Comparison of ENCODE assay signal across 20 cellular contexts in genomic region chr2:105732096-105732495, GRCh38. TPM values are rescaled to one million over a fixed set of nuclear protein-coding genes. Genes with fewer than 3 reads are reported as not detected.
A peak's percentile ranks its signal among the peaks of the same experiment; 100 is the strongest.
DNase-seq lines count a peak whose midpoint lies in the region; ATAC-seq and TF ChIP-seq lines count a peak whose summit lies in the region.
"Had no signal": no experiment of that assay in that cellular context is flagged by ENCODE, and none has a peak within 500 bp of the region (broad histone marks: within the 10 kb centered on the region; RNA-seq: fewer than 3 reads in every experiment).

No MANE protein-coding gene starts in this region.

- H2BK5ac ChIP-seq in IMR-90 (ENCODE audit: low read depth, low read length, poor library complexity, severe bottlenecking): no peak overlapping the region

- H3K4me1 ChIP-seq in A673 (ENCODE audit: insufficient read depth, low read length, poor library complexity, severe bottlenecking) (no peaks in the 10 kb centered on the region), IMR-90 (ENCODE audit: control insufficient read depth, insufficient read depth, low read length) (no peaks in the 10 kb centered on the region), adipocyte (ENCODE audit: control insufficient read depth, insufficient read depth, low read length) (peaks cover 9% of the 10 kb centered on the region)

- 0% methylated on average over 1 of the region's 7 CpGs; no CpG with 5 or more reads in 1 of the 2 experiments for WGBS in IMR-90 (ENCODE audit: extremely low coverage in 2 of 2, insufficient read length in 1 of 2), 2 experiments

- 0 out of 2 replicates have a peak, but pooled peaks cover 2% of the 10 kb centered on the region for H3K9me1 ChIP-seq in IMR-90 (ENCODE audit: insufficient read depth, low read length)

- no peak overlapping the region for H3K4me2 ChIP-seq in IMR-90 (ENCODE audit: low read depth, low read length)
- H3K4me2 ChIP-seq: SK-N-SH had no signal

- H3K14ac ChIP-seq in IMR-90 (replicated peaks; ENCODE audit: low read depth, low read length): no peak overlapping the region

- no peak overlapping the region for H4K5ac ChIP-seq in IMR-90 (ENCODE audit: low read depth, low read length)

- H3K27me3 ChIP-seq in A673 (replicated peaks; ENCODE audit: insufficient read depth, low read depth, low read length, poor library complexity) (no peaks in the 10 kb centered on the region), IMR-90 (ENCODE audit: control insufficient read depth, insufficient read depth, low read length) (peaks cover 11% of the 10 kb centered on the region), adipocyte (replicated peaks; ENCODE audit: control insufficient read depth, insufficient read depth, low read length) (peaks cover 31% of the 10 kb centered on the region)
- H3K27me3 ChIP-seq: brain microvascular endothelial cell had no signal

- peak; percentile 9 for DNase-seq in A673 (ENCODE audit: low spot score)
- DNase-seq in IMR-90: no peak
- peak; percentile 17 for DNase-seq in adipocyte (ENCODE audit: low read depth)
- no peak for DNase-seq in left cardiac atrium
- DNase-seq in stimulated activated CD4-positive, alpha-beta T cell treated with anti-CD3 and anti-CD28 coated beads, Interleukin-15, amount 100 ng/mL, for 24 hours: no peak
- DNase-seq in NCI-H226: no peak
- DNase-seq in retina: no peak
- DNase-seq: activated naive CD8-positive, alpha-beta T cell treated with anti-CD3 and anti-CD28 coated beads for 36 hours; brain microvascular endothelial cell; dermis blood vessel endothelial cell; DMS153; erythroblast; NCI-H1105; NCI-H524 treated with DMSO at 0.1 percent for 48 hours; SK-N-SH; T1000 had no signal

- H3K79me1 ChIP-seq in IMR-90 (ENCODE audit: low read depth in 1 of 2, low read length in 2 of 2): no peaks in the 10 kb centered on the region

- no peak overlapping the region for H2BK120ac ChIP-seq in IMR-90 (ENCODE audit: low read depth, low read length)

- H2BK15ac ChIP-seq in IMR-90 (ENCODE audit: low read depth, low read length): no peak overlapping the region

- H2AK9ac ChIP-seq in IMR-90 (replicated peaks; ENCODE audit: low read depth, low read length, poor library complexity): no peak overlapping the region

- H4K8ac ChIP-seq in IMR-90 (ENCODE audit: low read depth in 2 of 2, low read length in 2 of 2): no peak overlapping the region

- H4K20me1 ChIP-seq in IMR-90 (ENCODE audit: insufficient read depth, low read length): no peaks in the 10 kb centered on the region

- H3K9ac ChIP-seq in IMR-90 (ENCODE audit: low read depth, low read length) (no peak overlapping the region), adipocyte (ENCODE audit: low read length) (no peak overlapping the region)
- H3K9ac ChIP-seq: SK-N-SH had no signal

- H3K56ac ChIP-seq in IMR-90 (ENCODE audit: extremely low read depth, insufficient read depth, low read length): no peak overlapping the region

- no peak for TF ChIP-seq CTCF in A673 (conservative IDR thresholded peaks at IDR 0.05; ENCODE audit: low read depth, low read length)
- no peak for TF ChIP-seq CTCF in IMR-90 (conservative IDR thresholded peaks at IDR 0.05; ENCODE audit: low read depth, low read length)

- no peak for TF ChIP-seq POLR2A in IMR-90 (IDR thresholded peaks at IDR 0.05; ENCODE audit: low read depth, low read length)

- in situ Hi-C loops in IMR-90 (cut with MboI; ENCODE audit: low sequenced_read_pairs): no loop called here

- BruUV-seq in A673 (replicated peaks; lab: Mats Ljungman, UMichigan): no TSS peak
- BruUV-seq in IMR-90 (replicated peaks; lab: Mats Ljungman, UMichigan): no TSS peak

- no peak overlapping the region for H3K4ac ChIP-seq in IMR-90 (ENCODE audit: low read depth, low read length)

- no peak overlapping the region for H4K91ac ChIP-seq in IMR-90 (ENCODE audit: insufficient read depth, low read depth, low read length)

- dilution Hi-C loops in IMR-90 (cut with HindIII; ENCODE audit: low sequenced_read_pairs, unreplicated experiment): no loop called here

- H3K36me3 ChIP-seq in A673 (ENCODE audit: insufficient read depth, low read length, poor library complexity, severe bottlenecking): no peaks in the 10 kb centered on the region
- H3K36me3 ChIP-seq in IMR-90 (ENCODE audit: control insufficient read depth, insufficient read depth, low read length): no peaks in the 10 kb centered on the region
- no peaks in the 10 kb centered on the region for H3K36me3 ChIP-seq in adipocyte (ENCODE audit: control insufficient read depth, insufficient read depth, low read length, severe bottlenecking)
- H3K36me3 ChIP-seq: brain microvascular endothelial cell, HAP-1 had no signal

- no peak overlapping the region for H2AFZ ChIP-seq in IMR-90 (replicated peaks; ENCODE audit: low read length, poor library complexity)

- H2BK20ac ChIP-seq in IMR-90 (ENCODE audit: low read depth, low read length): no peak overlapping the region

- intact Hi-C loops in A673 (cut with micrococcal nuclease; ENCODE audit: unreplicated experiment): no loop called here
- intact Hi-C loops in IMR-90 (cut with micrococcal nuclease): no loop called here
- intact Hi-C loops in left cardiac atrium (cut with DNase I): no loop called here

- POLR2A ChIA-PET in A673 (lab: Charles Lee; ENCODE audit: low non-redundant PET): no interaction called here
- POLR2A ChIA-PET in IMR-90 (lab: Charles Lee; ENCODE audit: unreplicated experiment): no interaction called here

- H3K27ac ChIP-seq in A673 (ENCODE audit: low read depth, low read length, poor library complexity, severe bottlenecking) (no peak overlapping the region), IMR-90 (ENCODE audit: insufficient read depth, low read length) (no peak overlapping the region)
- H3K27ac ChIP-seq: brain microvascular endothelial cell, HL-60 had no signal

- ATAC-seq in IMR-90 (ENCODE audit: low read depth) (no peak), left cardiac atrium (peak; percentile 19 to 50), GM19351 (IDR thresholded peaks at IDR 0.05; ENCODE audit: unreplicated experiment) (no peak)
- ATAC-seq: activated CD4-positive, CD25-positive, alpha-beta regulatory T cell treated with anti-CD3 and anti-CD28 coated beads, Interleukin-2, amount 50 U/mL, for 24 hours had no signal

- H3K9me3 ChIP-seq in A673 (ENCODE audit: low read depth, low read length, poor library complexity, severe bottlenecking): peaks cover 2% of the 10 kb centered on the region
- H3K9me3 ChIP-seq in IMR-90 (ENCODE audit: control insufficient read depth, insufficient read depth, low read length): peaks cover 3% of the 10 kb centered on the region
- peaks cover 13% of the 10 kb centered on the region for H3K9me3 ChIP-seq in adipocyte (ENCODE audit: control insufficient read depth, low read length)
- H3K9me3 ChIP-seq: SK-N-SH had no signal

- H3K4me3 ChIP-seq in A673 (ENCODE audit: low read depth, low read length, poor library complexity, severe bottlenecking): no peak overlapping the region
- H3K4me3 ChIP-seq in IMR-90 (ENCODE audit: insufficient read depth, low read depth, low read length): no peak overlapping the region
- H3K4me3 ChIP-seq in adipocyte (ENCODE audit: low read length): no peak overlapping the region
- H3K4me3 ChIP-seq: HAP-1 had no signal

- no peak overlapping the region for H2AK5ac ChIP-seq in IMR-90 (ENCODE audit: low read depth, low read length)

- no peak overlapping the region for H3K18ac ChIP-seq in IMR-90 (ENCODE audit: low read depth, low read length)

- CTCF ChIA-PET in A673 (lab: Charles Lee) (no interaction called here), IMR-90 (lab: Yijun Ruan, JAX) (no interaction called here)

- no peak overlapping the region for H3K23ac ChIP-seq in IMR-90 (ENCODE audit: low read depth, low read length)

- no peak for TF ChIP-seq RAD21 in IMR-90 (IDR thresholded peaks at IDR 0.05; ENCODE audit: low read length)

TF ChIP-seq in IMR-90, 13 proteins besides CTCF, POLR2A, EP300 and RAD21:
- no peak for TF ChIP-seq RFX5 (IDR thresholded peaks at IDR 0.05; ENCODE audit: low read depth, low read length)
- no peak for TF ChIP-seq SMC3 (IDR thresholded peaks at IDR 0.05; ENCODE audit: low read depth, low read length)
- peak; percentile 50; the same call in 1 of the 2 replicates for TF ChIP-seq CEBPB (IDR thresholded peaks at IDR 0.05; ENCODE audit: low read depth, low read length)
- TF ChIP-seq ELK1 (IDR thresholded peaks at IDR 0.05; ENCODE audit: borderline replicate concordance, low read depth, low read length): no peak

RNA-seq across cellular contexts. Expression of gene NCK2, which starts 12.6 kb away (rescaled TPM):
- total RNA-seq in A673 (2021) (21.6 and 24.4 TPM in 2 replicates), IMR-90 (2012; rRNA removed) (15.8 and 25.8 TPM in 2 replicates), left cardiac atrium (10 to 100 TPM; 30.7 to 36.5 TPM)
- polyA plus RNA-seq in IMR-90 (2012; rRNA removed): 22.2 and 29.5 TPM in 2 replicates
- polyA plus RNA-seq in IMR-90 (2012; cell fraction: cytosol; rRNA removed): 21.0 and 45.4 TPM in 2 replicates
- polyA plus RNA-seq in IMR-90 (2012; cell fraction: nucleus; rRNA removed; ENCODE audit: low replicate concordance): 13.7 and 14.9 TPM in 2 replicates

Comparison
In these comparisons a context has a peak if more than half of its experiments do, and no peak if none do; other contexts are left out.
1. DNase-seq: peak in A673 (single experiment) and adipocyte (single experiment); none in IMR-90 (single experiment), left cardiac atrium (single experiment), stimulated activated CD4-positive, alpha-beta T cell treated with anti-CD3 and anti-CD28 coated beads, Interleukin-15, amount 100 ng/mL, for 24 hours (single experiment), NCI-H226 (single experiment) and retina (single experiment).
2. ATAC-seq: peak in left cardiac atrium (2 of 2); none in IMR-90 (single experiment) and GM19351 (single experiment).